ENCODE assay signal across 34 cellular contexts in the genomic region with DNA sequence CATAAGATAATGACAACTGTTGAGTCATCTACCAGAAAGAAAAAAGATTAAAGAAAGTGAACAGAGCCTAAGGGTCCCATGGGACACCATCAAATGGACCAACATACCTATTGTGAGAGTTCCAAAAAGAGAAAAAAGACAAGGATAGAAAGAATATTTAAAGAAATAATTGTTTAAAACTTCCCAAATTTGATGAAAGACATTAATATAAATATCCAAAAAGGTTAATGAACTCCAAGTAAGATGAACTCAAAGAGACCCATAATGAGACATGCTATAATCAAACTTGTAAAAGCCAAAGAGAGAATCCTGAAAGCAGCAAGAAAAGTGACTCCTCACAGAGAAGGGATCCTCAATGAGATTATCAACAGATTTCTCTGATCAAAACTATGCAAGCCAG.
"Had no signal": no experiment of that assay in that cellular context is flagged by ENCODE, and none has a peak within 500 bp of the region (broad histone marks: within the 10 kb centered on the region; RNA-seq: fewer than 3 reads in every experiment).

No MANE protein-coding gene starts in this region.

- H3K4me3 ChIP-seq: MG63 had no signal

- H3K36me3 ChIP-seq: MG63 had no signal

- H3K27me3 ChIP-seq: MG63 had no signal

- DNase-seq: Karpas-422, Kasumi-1, MG63, MM.1S, MV-4-11, NCI-H1048, NCI-H1092, NCI-H1092 treated with DMSO at 0.1 percent for 48 hours, NCI-H1105, NCI-H1105 treated with DMSO at 0.1 percent for 48 hours, NCI-H1417, NCI-H1417 treated with DMSO at 0.1 percent for 48 hours, NCI-H1436, NCI-H1436 treated with DMSO at 0.1 percent for 48 hours, NCI-H146, NCI-H1694, NCI-H1694 treated with DMSO at 0.1 percent for 48 hours, NCI-H187, NCI-H187 treated with DMSO at 0.1 percent for 48 hours, NCI-H1930, NCI-H2029, NCI-H2029 treated with DMSO at 0.1 percent for 48 hours, NCI-H2081, NCI-H2081 treated with DMSO at 0.1 percent for 48 hours, NCI-H2107, NCI-H2171, NCI-H2171 treated with DMSO at 0.1 percent for 48 hours, NCI-H2227 treated with DMSO at 0.1 percent for 48 hours, NCI-H226, NCI-H345, NCI-H446, NCI-H446 treated with DMSO at 0.1 percent for 48 hours, NCI-H510A, NCI-H524 had no signal
